In the genomic region with DNA sequence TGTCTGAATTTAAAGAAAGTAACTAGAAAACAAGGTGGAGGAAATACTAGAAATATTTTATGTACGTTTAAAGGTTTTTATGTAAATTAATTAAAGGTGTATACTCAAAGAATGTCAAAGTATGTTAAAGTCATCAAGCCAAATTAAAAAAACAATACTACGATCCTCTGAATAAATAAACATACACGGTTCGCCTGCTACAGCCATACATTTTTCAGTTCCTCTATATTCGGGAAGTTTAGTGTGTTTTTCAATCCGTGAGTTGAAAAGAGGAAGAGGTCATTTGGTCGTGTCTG, we compare ENCODE assay signal across 8 cellular contexts. TPM values are rescaled to one million over a fixed set of nuclear protein-coding genes. Genes with fewer than 3 reads are reported as not detected.
DNase-seq lines count a peak whose midpoint lies in the region; ATAC-seq, FAIRE-seq and TF ChIP-seq lines count a peak whose summit lies in the region.

No MANE protein-coding gene starts in this region.

- dilution Hi-C loops in mammary epithelial cell (cut with HindIII; ENCODE audit: low sequenced_read_pairs), result no loop called here

- no peaks in the 10 kb centered on the region for H3K27me3 ChIP-seq in mammary epithelial cell (ENCODE audit: insufficient read depth, low read length)
- no peaks in the 10 kb centered on the region for H3K27me3 ChIP-seq in mucosa of rectum (ENCODE audit: control insufficient read depth in 2 of 2, insufficient read depth in 2 of 2, low read length in 2 of 2)

- no peaks in the 10 kb centered on the region for H4K20me1 ChIP-seq in mammary epithelial cell (ENCODE audit: insufficient read depth, low read length)

- H3K4me2 ChIP-seq in A549 (peak overlapping the region; percentile 89), mammary epithelial cell (ENCODE audit: insufficient read depth, low read depth, low read length) (peak overlapping the region; percentile 97)

- ATAC-seq in A549, result no peak

- CTCF ChIA-PET in A549 (lab: Yijun Ruan, JAX), result no interaction called here
- CTCF ChIA-PET in mammary epithelial cell (lab: Charles Lee; ENCODE audit: low non-redundant PET), result interaction anchor here (0.7 kb wide), 1 partner anchor 19 kb away, joined by 3 read pairs; no protein-coding TSS in a partner anchor

- peaks cover 54% of the 10 kb centered on the region for H3K79me2 ChIP-seq in mammary epithelial cell (ENCODE audit: insufficient read depth, low read length)

- no peak for TF ChIP-seq RAD21 in A549 (conservative IDR thresholded peaks at IDR 0.05 in 1 of 2, IDR thresholded peaks at IDR 0.05 in 1 of 2)

- intact Hi-C loops in mammary epithelial cell (cut with micrococcal nuclease), result no loop called here

- peak overlapping the region; percentile 67 to 93 for H3K27ac ChIP-seq in A549
- H3K27ac ChIP-seq in KOPT-K1 (ENCODE audit: low read depth, low read length, poor library complexity, severe bottlenecking), result peak overlapping the region; percentile 37
- peak overlapping the region; percentile 81 for H3K27ac ChIP-seq in mammary epithelial cell (ENCODE audit: insufficient read depth, low read depth, low read length)
- H3K27ac ChIP-seq in mucosa of rectum (ENCODE audit: low read depth in 2 of 2, low read length in 2 of 2), result peak overlapping the region; percentile 89 to 90

- DNase-seq in A549 (ENCODE audit: low read depth in 1 of 2, low spot score in 1 of 2) (no peak), mammary epithelial cell (no peak), COLO829 (ENCODE audit: low spot score) (no peak), GM10266 (ENCODE audit: extremely low spot score) (no peak), NCI-H510A treated with DMSO at 0.1 percent for 48 hours (lab: John Stamatoyannopoulos, UW) (no peak), NCI-H524 (lab: John Stamatoyannopoulos, UW) (no peak)

- TF ChIP-seq CTCF in A549 (IDR thresholded peaks at IDR 0.05) (no peak), mammary epithelial cell (conservative IDR thresholded peaks at IDR 0.05 in 1 of 2, IDR thresholded peaks at IDR 0.05 in 1 of 2; ENCODE audit: extremely low read depth in 1 of 2, insufficient read depth in 1 of 2, low read depth in 1 of 2, low read length in 2 of 2) (no peak), GM10266 (IDR thresholded peaks at IDR 0.05; ENCODE audit: control insufficient read depth, insufficient read depth, low read depth, missing control alignments) (no peak)

- no peak for TF ChIP-seq EP300 in A549 (IDR thresholded peaks at IDR 0.05)

- no peak for TF ChIP-seq POLR2A in A549 (IDR thresholded peaks at IDR 0.05; ENCODE audit: low read length)

- 4% methylated on average over 7 of the region's 7 CpGs for WGBS in A549 (ENCODE audit: missing lambda C conversion rate)
- WGBS in mammary epithelial cell (ENCODE audit: low coverage, missing lambda C conversion rate), result 0% methylated on average over 7 of the region's 7 CpGs

- H3K4me3 ChIP-seq in A549, result peak overlapping the region; percentile 61
- peak overlapping the region; percentile 88 to 95 (median 90) for H3K4me3 ChIP-seq in mammary epithelial cell (replicated peaks in 1 of 3; ENCODE audit: insufficient read depth in 1 of 3, low read depth in 2 of 3, low read length in 3 of 3)
- peak overlapping the region; percentile 91 to 98 for H3K4me3 ChIP-seq in mucosa of rectum (ENCODE audit: low read length in 2 of 2)

- BruUV-seq in mammary epithelial cell (replicated peaks; lab: Mats Ljungman, UMichigan), result TSS peak; percentile 34

- peak overlapping the region; percentile 99 for H2AFZ ChIP-seq in mammary epithelial cell (ENCODE audit: low read depth, low read length)

- in situ Hi-C loops in mammary epithelial cell (cut with MboI; ENCODE audit: low sequenced_read_pairs in 2 of 2), result no loop called here

- H3K4me1 ChIP-seq in A549 (peaks cover 12% of the 10 kb centered on the region), mammary epithelial cell (ENCODE audit: insufficient read depth, low read length) (peaks cover 5% of the 10 kb centered on the region), mucosa of rectum (ENCODE audit: control insufficient read depth in 2 of 2, insufficient read depth in 2 of 2, low read length in 2 of 2) (peaks cover 10 to 19% of the 10 kb centered on the region in 2 donors)

- H3K9me3 ChIP-seq in A549, result no peaks in the 10 kb centered on the region
- H3K9me3 ChIP-seq in KOPT-K1 (ENCODE audit: insufficient read depth, low read length, poor library complexity, severe bottlenecking), result no peaks in the 10 kb centered on the region
- H3K9me3 ChIP-seq in mammary epithelial cell (replicated peaks; ENCODE audit: insufficient read depth, low read length), result no peaks in the 10 kb centered on the region
- no peaks in the 10 kb centered on the region for H3K9me3 ChIP-seq in mucosa of rectum (ENCODE audit: control insufficient read depth in 2 of 2, low read length in 2 of 2)

- FAIRE-seq in A549 (lab: Jason Lieb, UNC), result no peak

- peak overlapping the region; percentile 88 for H3K9ac ChIP-seq in mammary epithelial cell (ENCODE audit: insufficient read depth, low read length)
- H3K9ac ChIP-seq in mucosa of rectum (ENCODE audit: low read depth in 1 of 2, low read length in 2 of 2), result peak overlapping the region; percentile 75 to 87

- POLR2A ChIA-PET in A549 (lab: Yijun Ruan, JAX), result interaction anchor here (1.5 kb wide), 2 partner anchors 286 to 302 kb away, joined by 4 to 5 read pairs; partner anchors contain the start of genes RPS12 and SLC18B1

- no peaks in the 10 kb centered on the region for H3K36me3 ChIP-seq in KOPT-K1 (ENCODE audit: insufficient read depth, low read length)
- peaks cover 3% of the 10 kb centered on the region for H3K36me3 ChIP-seq in mammary epithelial cell (ENCODE audit: insufficient read depth, low read length)
- peaks cover 0 to 8% of the 10 kb centered on the region in 2 donors for H3K36me3 ChIP-seq in mucosa of rectum (ENCODE audit: control insufficient read depth in 2 of 2, insufficient read depth in 2 of 2, low read length in 2 of 2)

TF ChIP-seq in A549, 52 proteins besides CTCF, POLR2A, EP300 and RAD21 (continues in another document):
- TF ChIP-seq SMC3 (IDR thresholded peaks at IDR 0.05) (no peak), BCL3 (IDR thresholded peaks at IDR 0.05) (no peak), ELK1 (IDR thresholded peaks at IDR 0.05; ENCODE audit: low read depth, low read length) (no peak), JUNB (IDR thresholded peaks at IDR 0.05) (no peak), ESRRA (IDR thresholded peaks at IDR 0.05; ENCODE audit: borderline replicate concordance, low read length) (no peak), KDM1A (IDR thresholded peaks at IDR 0.05; ENCODE audit: low read depth) (no peak), FOXS1 (CRISPR knock-in tag; IDR thresholded peaks at IDR 0.05) (no peak), RCOR1 (IDR thresholded peaks at IDR 0.05; ENCODE audit: low read depth, low read length) (no peak), HOXB5 (CRISPR knock-in tag; IDR thresholded peaks at IDR 0.05) (no peak)

RNA-seq across cellular contexts. Expression of gene STX7, which starts 0.6 kb away (rescaled TPM):
- polyA plus RNA-seq in A549 (2011; rRNA removed) (22.8 and 29.5 TPM in 2 replicates), A549 (2017; fragmentation: RNase III; extraction: RNeasy Plus Mini Kit Qiagen cat#74134 plus additional on column Dnase treatment) (18.4 to 19.8 TPM (median 19.2 TPM) in 3 replicates), mammary epithelial cell (21.2 TPM)
- 6.5 and 6.9 TPM in 2 replicates for polyA plus RNA-seq in A549 (2012; cell fraction: cytosol; rRNA removed)
- 2.7 and 4.1 TPM in 2 replicates for polyA plus RNA-seq in A549 (2012; cell fraction: nucleus; rRNA removed)
- polyA minus RNA-seq in A549 (2011; rRNA and poly(A)+ RNA removed), result 14.7 and 21.5 TPM in 2 replicates
- 10 to 100 TPM; 36.3 to 44.3 TPM for total RNA-seq in mammary epithelial cell
- 42.3 TPM for polyA minus RNA-seq in mammary epithelial cell

RNA-seq across cellular contexts. Expression of gene TAAR9, which starts 25.8 kb away (rescaled TPM):
- polyA plus RNA-seq in A549 (2011; rRNA removed), result not detected in 2 replicates
- polyA plus RNA-seq in A549 (2012; cell fraction: cytosol; rRNA removed), result not detected in 2 replicates
- polyA plus RNA-seq in A549 (2012; cell fraction: nucleus; rRNA removed), result not detected in 2 replicates
- not detected in 3 replicates for polyA plus RNA-seq in A549 (2017; fragmentation: RNase III; extraction: RNeasy Plus Mini Kit Qiagen cat#74134 plus additional on column Dnase treatment)
- polyA minus RNA-seq in A549 (2011; rRNA and poly(A)+ RNA removed), result not detected in 2 replicates
- total RNA-seq in mammary epithelial cell, result not detected
- not detected for polyA plus RNA-seq in mammary epithelial cell
- not detected for polyA minus RNA-seq in mammary epithelial cell

RNA-seq across cellular contexts. Expression of gene TAAR8, which starts 40.2 kb away (rescaled TPM):
- not detected in 2 replicates for polyA plus RNA-seq in A549 (2011; rRNA removed)
- polyA plus RNA-seq in A549 (2012; cell fraction: cytosol; rRNA removed), result not detected in 2 replicates
- polyA plus RNA-seq in A549 (2012; cell fraction: nucleus; rRNA removed), result not detected in 2 replicates
- polyA plus RNA-seq in A549 (2017; fragmentation: RNase III; extraction: RNeasy Plus Mini Kit Qiagen cat#74134 plus additional on column Dnase treatment), result not detected in 3 replicates
- not detected in 2 replicates for polyA minus RNA-seq in A549 (2011; rRNA and poly(A)+ RNA removed)
- not detected for total RNA-seq in mammary epithelial cell
- polyA plus RNA-seq in mammary epithelial cell, result not detected
- not detected for polyA minus RNA-seq in mammary epithelial cell

RNA-seq across cellular contexts. Expression of gene TAAR6, which starts 57.8 kb away (rescaled TPM):
- polyA plus RNA-seq in A549 (2011; rRNA removed) (not detected in 2 replicates), A549 (2017; fragmentation: RNase III; extraction: RNeasy Plus Mini Kit Qiagen cat#74134 plus additional on column Dnase treatment) (not detected in 3 replicates), mammary epithelial cell (not detected)
- not detected in 2 replicates for polyA plus RNA-seq in A549 (2012; cell fraction: cytosol; rRNA removed)
- polyA plus RNA-seq in A549 (2012; cell fraction: nucleus; rRNA removed), result not detected in 2 replicates
- not detected in 2 replicates for polyA minus RNA-seq in A549 (2011; rRNA and poly(A)+ RNA removed)
- total RNA-seq in mammary epithelial cell, result not detected
- not detected for polyA minus RNA-seq in mammary epithelial cell

Comparison
In these comparisons a context has a peak if more than half of its experiments do, and no peak if none do; other contexts are left out.
1. H3K27ac ChIP-seq: peak in every context shown above with its lines; median percentile 90 in mucosa of rectum; 81 in mammary epithelial cell; 80 in A549; 37 in KOPT-K1.